11 cellular contexts compared by ENCODE assay signal in genomic region chr22:22633533-22633932, GRCh38. TPM values are rescaled to one million over a fixed set of nuclear protein-coding genes. Genes with fewer than 3 reads are reported as not detected.
"Had no signal": no experiment of that assay in that cellular context is flagged by ENCODE, and none has a peak within 500 bp of the region (broad histone marks: within the 10 kb centered on the region; RNA-seq: fewer than 3 reads in every experiment).

No MANE protein-coding gene starts in this region.

RNA-seq across cellular contexts. Expression of gene GGTLC2, which starts 10.9 kb away (rescaled TPM):
- total RNA-seq: stomach, subcutaneous adipose tissue, suprapubic skin, temporal lobe, thoracic aorta, tibial nerve, transverse colon, ureter, urinary bladder, uterus, vagina had no signal
- polyA plus RNA-seq: stomach, urinary bladder had no signal
